Comparison of ENCODE assay signal across 8 cellular contexts in genomic region chr10:110224992-110225391, GRCh38. TPM values are rescaled to one million over a fixed set of nuclear protein-coding genes. Genes with fewer than 3 reads are reported as not detected.
DNase-seq lines count a peak whose midpoint lies in the region; ATAC-seq, FAIRE-seq and TF ChIP-seq lines count a peak whose summit lies in the region.

No MANE protein-coding gene starts in this region.

- H3K4me3 ChIP-seq in AG04449 (ENCODE audit: low read depth, low read length) (peak overlapping the region; percentile 79), HUES64 (ENCODE audit: low read length) (peak overlapping the region; percentile 93)

- no peaks in the 10 kb centered on the region for H3K9me3 ChIP-seq in HUES64 (ENCODE audit: insufficient read depth, low read depth, low read length)

- POLR2A ChIA-PET in AG04449 (lab: Yijun Ruan, JAX): no interaction called here

- H3K27ac Mint-ChIP-seq in brain: peak overlapping the region; percentile 83 to 98 (median 95)
- peak overlapping the region in 5 of 6 donors; percentile 89 to 95 (median 94) for H3K27ac Mint-ChIP-seq in naive B cell

- peaks cover 79% of the 10 kb centered on the region for H3K4me1 Mint-ChIP-seq in brain
- peaks cover 26 to 41% (median 30%) of the 10 kb centered on the region in 3 donors for H3K4me1 Mint-ChIP-seq in naive B cell

- H3K4me1 ChIP-seq in HUES64 (ENCODE audit: insufficient read depth, low read length): peaks cover 12% of the 10 kb centered on the region

- H3K27ac ChIP-seq in HUES64 (ENCODE audit: low read depth, low read length): no peak overlapping the region

- H3K27me3 ChIP-seq in HUES64 (ENCODE audit: insufficient read depth, low read length): peaks cover 31% of the 10 kb centered on the region

- peaks cover 19% of the 10 kb centered on the region for H3K36me3 Mint-ChIP-seq in brain
- H3K36me3 Mint-ChIP-seq in naive B cell: peaks cover 0 to 6% of the 10 kb centered on the region in 2 donors

- WGBS in HUES64: 86% methylated on average over 8 of the region's 9 CpGs

- peaks cover 9% of the 10 kb centered on the region for H3K27me3 Mint-ChIP-seq in brain
- H3K27me3 Mint-ChIP-seq in naive B cell: peaks cover 0 to 12% (median 0%) of the 10 kb centered on the region in 3 donors

- FAIRE-seq in GM12891 (lab: Jason Lieb, UNC): no peak

- H3K9me3 Mint-ChIP-seq in brain (no peaks in the 10 kb centered on the region), naive B cell (no peaks in the 10 kb centered on the region)

- TF ChIP-seq CTCF in AG04449 (IDR thresholded peaks at IDR 0.05; ENCODE audit: insufficient read depth, low read length, missing control alignments) (no peak), brain (conservative IDR thresholded peaks at IDR 0.05) (no peak)

- DNase-seq in AG04449 (ENCODE audit: low read depth, low spot score) (no peak), naive B cell (no peak), GM12891 (ENCODE audit: insufficient read length, low spot score) (no peak), iPS-NIHi7 (ENCODE audit: extremely low spot score) (no peak)
- DNase-seq in stimulated activated CD4-positive, alpha-beta T cell treated with anti-CD3 and anti-CD28 coated beads, Interleukin-12 subunit alpha, Interleukin-12 subunit beta, amount 100 ng/mL, for 4 hours: no peak

- peaks cover 10% of the 10 kb centered on the region; the same call in 1 of the 2 replicates for H3K36me3 ChIP-seq in HUES64 (ENCODE audit: insufficient read depth, low read length)

- H3K4me3 Mint-ChIP-seq in brain: peak overlapping the region; percentile 88 to 94 (median 90)
- peak overlapping the region; percentile 88 to 95 (median 92) for H3K4me3 Mint-ChIP-seq in naive B cell

- no peak for TF ChIP-seq POLR2A in GM12891 (IDR thresholded peaks at IDR 0.05; ENCODE audit: low read depth, low read length)

- ATAC-seq in naive B cell (ENCODE audit: low read depth in 2 of 2): no peak
- no peak for ATAC-seq in GM21786 (IDR thresholded peaks at IDR 0.05; ENCODE audit: unreplicated experiment)

- no peak overlapping the region for H3K9ac ChIP-seq in HUES64 (ENCODE audit: low read depth, low read length)

- CTCF ChIA-PET in AG04449 (lab: Yijun Ruan, JAX): interaction anchor here (1.1 to 1.4 kb wide), 2 partner anchors 11 to 13 kb away, joined by 4 to 5 read pairs; no protein-coding TSS in a partner anchor

TF ChIP-seq in GM12891, 5 proteins besides CTCF, POLR2A, EP300 and RAD21:
- TF ChIP-seq POLR2AphosphoS5 (IDR thresholded peaks at IDR 0.05; ENCODE audit: low read depth, low read length) (no peak), PAX5 (IDR thresholded peaks at IDR 0.05; ENCODE audit: insufficient read depth, low read length, severe bottlenecking) (no peak), TAF1 (IDR thresholded peaks at IDR 0.05; ENCODE audit: low read depth, low read length) (no peak), POU2F2 (IDR thresholded peaks at IDR 0.05; ENCODE audit: low read depth, low read length) (no peak), SPI1 (IDR thresholded peaks at IDR 0.05; ENCODE audit: low read depth, low read length) (no peak)

RNA-seq across cellular contexts. Expression of gene MXI1, which starts 17.6 kb away (rescaled TPM):
- 5.2 TPM for polyA plus RNA-seq in HUES64 (2013, experiment 1 of 2)
- polyA plus RNA-seq in HUES64 (2013, experiment 2 of 2): 9.4 TPM
- polyA plus RNA-seq in brain (ENCODE audit: insufficient read depth, low read depth, low replicate concordance): 44.0 TPM
- 10 to 100 TPM; 30.6 to 56.1 (median 44.9) TPM for polyA plus RNA-seq in naive B cell (ENCODE audit: low read depth in 6 of 6)
- polyA plus RNA-seq in GM12891 (2012; ENCODE audit: low read depth, missing spikeins): 12.5 TPM
